9 cellular contexts compared by ENCODE assay signal in the genomic region with DNA sequence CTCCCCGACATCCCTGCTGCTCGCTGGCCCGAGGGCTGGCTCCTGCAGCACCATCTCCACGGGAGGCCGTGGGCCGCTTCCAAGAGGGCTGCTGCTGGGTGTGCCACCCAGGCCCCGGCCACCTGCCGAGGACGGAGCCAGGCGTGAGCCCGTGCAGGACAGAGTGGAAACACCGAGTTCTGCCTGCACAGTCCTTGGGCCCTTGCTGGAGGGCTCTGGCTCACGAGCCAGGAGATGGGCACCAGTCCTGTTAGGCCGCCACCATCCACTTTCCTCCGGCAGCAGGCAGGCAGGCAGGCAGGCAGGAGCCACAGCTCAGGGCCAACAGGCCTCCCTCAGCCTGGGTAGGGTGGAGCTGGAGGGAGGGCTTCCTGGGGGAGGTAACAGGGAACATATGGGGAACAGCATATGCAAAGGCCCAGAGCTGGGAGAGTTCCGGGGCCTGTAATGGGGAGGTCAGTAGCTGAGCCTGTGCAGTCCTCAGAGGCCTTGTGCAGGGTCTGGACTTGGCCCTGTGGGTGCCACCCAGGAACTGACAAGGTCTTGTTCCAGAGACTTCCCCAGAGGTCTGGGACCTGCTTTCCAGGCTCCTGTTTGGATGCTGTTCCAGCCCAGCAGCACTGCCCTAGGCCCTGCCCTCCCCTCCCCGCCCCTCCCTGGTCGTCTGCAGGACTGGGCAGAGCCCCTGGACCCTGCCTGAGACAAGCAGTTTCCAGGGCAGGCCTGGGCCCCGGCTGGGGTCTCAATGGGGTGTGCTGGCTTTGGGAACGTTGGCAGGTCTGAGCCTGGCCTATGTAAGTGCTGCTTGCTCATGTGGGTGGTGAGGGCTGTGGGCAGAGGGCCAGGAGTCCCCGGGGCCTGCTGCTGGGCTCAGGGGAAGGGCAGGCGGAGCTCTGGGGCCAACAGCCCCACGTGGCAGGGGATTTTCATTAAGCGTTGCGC. TPM values are rescaled to one million over a fixed set of nuclear protein-coding genes. Genes with fewer than 3 reads are reported as not detected.
DNase-seq lines count a peak whose midpoint lies in the region; ATAC-seq, FAIRE-seq and TF ChIP-seq lines count a peak whose summit lies in the region.
"Had no signal": no experiment of that assay in that cellular context is flagged by ENCODE, and none has a peak within 500 bp of the region (broad histone marks: within the 10 kb centered on the region; RNA-seq: fewer than 3 reads in every experiment).

No MANE protein-coding gene starts in this region.

- peaks cover 6% of the 10 kb centered on the region for H3K36me3 Mint-ChIP-seq in MCF 10A (ENCODE audit: insufficient read depth, unreplicated experiment)
- no peaks in the 10 kb centered on the region for H3K36me3 Mint-ChIP-seq in mesothelial cell of epicardium
- H3K36me3 Mint-ChIP-seq in activated T-helper 17 cell treated with anti-CD3 and anti-CD28 coated beads, Interleukin-2, amount 50 U/mL, for 72 hours (ENCODE audit: low read depth), result no peaks in the 10 kb centered on the region

- H3K9me3 Mint-ChIP-seq in MCF 10A (ENCODE audit: unreplicated experiment) (no peaks in the 10 kb centered on the region), mesothelial cell of epicardium (no peaks in the 10 kb centered on the region)
- no peaks in the 10 kb centered on the region for H3K9me3 Mint-ChIP-seq in activated T-helper 17 cell treated with anti-CD3 and anti-CD28 coated beads, Interleukin-2, amount 50 U/mL, for 72 hours

- H3K4me3 Mint-ChIP-seq in MCF 10A (ENCODE audit: unreplicated experiment) (peak overlapping the region; percentile 53), mesothelial cell of epicardium (no peak overlapping the region)
- H3K4me3 Mint-ChIP-seq in activated T-helper 17 cell treated with anti-CD3 and anti-CD28 coated beads, Interleukin-2, amount 50 U/mL, for 72 hours, result no peak overlapping the region

- FAIRE-seq in A549 (lab: Jason Lieb, UNC), result no peak

- no peak for TF ChIP-seq POLR2A in A549 (IDR thresholded peaks at IDR 0.05; ENCODE audit: low read length)

- TF ChIP-seq EP300 in A549 (IDR thresholded peaks at IDR 0.05), result no peak
- no peak for TF ChIP-seq EP300 in Ishikawa (IDR thresholded peaks at IDR 0.05; ENCODE audit: borderline replicate concordance)

- H3K4me2 ChIP-seq in A549, result no peak overlapping the region

- intact Hi-C loops in MCF 10A (cut with micrococcal nuclease), result loop anchor here (5.0 kb wide), 1 partner anchor 84 kb away; no protein-coding TSS in a partner anchor

- 80% methylated on average over 19 of the region's 25 CpGs for WGBS in A549 (ENCODE audit: missing lambda C conversion rate)

- BruUV-seq in MCF 10A (replicated peaks; lab: Mats Ljungman, UMichigan), result no TSS peak

- H3K4me3 ChIP-seq in A549, result no peak overlapping the region

- H3K27me3 Mint-ChIP-seq in MCF 10A (ENCODE audit: insufficient read depth, unreplicated experiment) (no peaks in the 10 kb centered on the region), mesothelial cell of epicardium (ENCODE audit: low read depth) (no peaks in the 10 kb centered on the region)
- no peaks in the 10 kb centered on the region for H3K27me3 Mint-ChIP-seq in activated T-helper 17 cell treated with anti-CD3 and anti-CD28 coated beads, Interleukin-2, amount 50 U/mL, for 72 hours

- H3K4me1 ChIP-seq in A549, result peaks cover 17% of the 10 kb centered on the region

- H3K27ac Mint-ChIP-seq in MCF 10A (ENCODE audit: low read depth, unreplicated experiment) (peak overlapping the region; percentile 95), mesothelial cell of epicardium (peak overlapping the region; percentile 30)
- H3K27ac Mint-ChIP-seq in activated T-helper 17 cell treated with anti-CD3 and anti-CD28 coated beads, Interleukin-2, amount 50 U/mL, for 72 hours, result no peak overlapping the region

- CTCF ChIA-PET in A549 (lab: Yijun Ruan, JAX) (interaction anchor here (0.9 to 1.5 kb wide), 2 partner anchors 8 to 85 kb away, joined by 3 to 9 read pairs; no protein-coding TSS in a partner anchor), MCF 10A (lab: Yijun Ruan, JAX) (interaction anchor here (0.6 to 0.7 kb wide), 2 partner anchors 13 to 222 kb away, joined by 3 to 4 read pairs; partner anchors contain the start of gene WDR5)

- POLR2A ChIA-PET in A549 (lab: Yijun Ruan, JAX), result no interaction called here
- POLR2A ChIA-PET in MCF 10A (lab: Yijun Ruan, JAX), result interaction anchor here (0.7 to 5.8 kb wide), 13 partner anchors 10 to 1012 kb away, joined by 3 to 56 read pairs (median 3); no protein-coding TSS in a partner anchor

- no peak for TF ChIP-seq RAD21 in A549 (conservative IDR thresholded peaks at IDR 0.05 in 1 of 2, IDR thresholded peaks at IDR 0.05 in 1 of 2)
- TF ChIP-seq RAD21 in Ishikawa (IDR thresholded peaks at IDR 0.05; ENCODE audit: low read depth), result no peak

- H3K4me1 Mint-ChIP-seq in MCF 10A (ENCODE audit: insufficient read depth, unreplicated experiment) (peaks cover 48% of the 10 kb centered on the region), mesothelial cell of epicardium (peaks cover 38% of the 10 kb centered on the region)
- H3K4me1 Mint-ChIP-seq in activated T-helper 17 cell treated with anti-CD3 and anti-CD28 coated beads, Interleukin-2, amount 50 U/mL, for 72 hours, result no peaks in the 10 kb centered on the region

- no peak for DNase-seq in A549 (ENCODE audit: low read depth in 1 of 2, low spot score in 1 of 2)
- DNase-seq in MCF 10A (ENCODE audit: unreplicated experiment), result peak; percentile 76
- DNase-seq in mesothelial cell of epicardium (ENCODE audit: low spot score in 2 of 2, unreplicated experiment in 2 of 2), result no peak
- no peak for DNase-seq in NCI-H1930 (lab: John Stamatoyannopoulos, UW)
- DNase-seq in activated CD4-positive, alpha-beta T cell treated with anti-CD3 and anti-CD28 coated beads, Interleukin-2, amount 50 U/mL, for 4 hours, result no peak
- no peak for DNase-seq in HK-2 (ENCODE audit: unreplicated experiment)
- DNase-seq: stimulated activated CD4-positive, alpha-beta T cell treated with anti-CD3 and anti-CD28 coated beads, Interleukin-4, amount 100 ng/mL, for 4 hours had no signal

- peak overlapping the region in 1 of 2 experiments; percentile 78; a peak in 3 of 6 replicates for H3K27ac ChIP-seq in A549

- peak; percentile 16 to 30; a peak in 5 of 6 replicates for ATAC-seq in A549
- no peak for ATAC-seq in activated T-helper 17 cell treated with anti-CD3 and anti-CD28 coated beads, Interleukin-2, amount 50 U/mL, for 72 hours (replicated peaks)

- TF ChIP-seq CTCF in A549 (IDR thresholded peaks at IDR 0.05) (no peak), MCF 10A (IDR thresholded peaks at IDR 0.05; ENCODE audit: unreplicated experiment) (no peak), mesothelial cell of epicardium (IDR thresholded peaks at IDR 0.05; ENCODE audit: unreplicated experiment) (no peak)

- no peaks in the 10 kb centered on the region for H3K9me3 ChIP-seq in A549

TF ChIP-seq in A549, 52 proteins besides CTCF, POLR2A, EP300 and RAD21:
- TF ChIP-seq ZFP36 (IDR thresholded peaks at IDR 0.05; ENCODE audit: borderline replicate concordance, partially characterized antibody) (peak; percentile 43), JUN (IDR thresholded peaks at IDR 0.05) (no peak)
TF ChIP-seq in A549: peak in this region for 1.

TF ChIP-seq in Ishikawa, 13 proteins besides CTCF, POLR2A, EP300 and RAD21 (continues in another document):
- TF ChIP-seq TAF1 (IDR thresholded peaks at IDR 0.05; ENCODE audit: low read depth) (no peak), REST (IDR thresholded peaks at IDR 0.05; ENCODE audit: low read depth) (no peak), EGR1 (IDR thresholded peaks at IDR 0.05) (no peak), NFIC (IDR thresholded peaks at IDR 0.05) (0 out of 2 replicates have a peak, but pooled peaks have one; percentile 32), CEBPB (IDR thresholded peaks at IDR 0.05) (no peak), USF1 (IDR thresholded peaks at IDR 0.05) (0 out of 2 replicates have a peak, but pooled peaks have one; percentile 6), FOXM1 (IDR thresholded peaks at IDR 0.05; ENCODE audit: borderline replicate concordance, low read depth) (no peak)

RNA-seq across cellular contexts. Expression of gene RXRA, which starts 32.0 kb away (rescaled TPM):
- polyA plus RNA-seq in A549 (2011; rRNA removed) (6.6 and 10.2 TPM in 2 replicates), A549 (2017; fragmentation: RNase III; extraction: RNeasy Plus Mini Kit Qiagen cat#74134 plus additional on column Dnase treatment) (22.0 to 23.9 TPM (median 22.5 TPM) in 3 replicates)
- 16.7 and 21.8 TPM in 2 replicates for polyA plus RNA-seq in A549 (2012; cell fraction: cytosol; rRNA removed)
- 25.5 and 28.7 TPM in 2 replicates for polyA plus RNA-seq in A549 (2012; cell fraction: nucleus; rRNA removed)
- polyA minus RNA-seq in A549 (2011; rRNA and poly(A)+ RNA removed), result 8.2 and 12.5 TPM in 2 replicates
- total RNA-seq in MCF 10A (2022) (57.7 and 65.5 TPM in 2 replicates), mesothelial cell of epicardium (43.7 to 46.0 TPM (median 45.0 TPM) in 3 replicates)
- total RNA-seq in activated T-helper 17 cell treated with anti-CD3 and anti-CD28 coated beads, Interleukin-2, amount 50 U/mL, for 72 hours, result 10 to 100 TPM in 1 of 2 donors, 1 to 10 TPM in 1; 4.2 to 41.6 TPM
